Comparison of ENCODE assay signal across 9 cellular contexts in the genomic region with DNA sequence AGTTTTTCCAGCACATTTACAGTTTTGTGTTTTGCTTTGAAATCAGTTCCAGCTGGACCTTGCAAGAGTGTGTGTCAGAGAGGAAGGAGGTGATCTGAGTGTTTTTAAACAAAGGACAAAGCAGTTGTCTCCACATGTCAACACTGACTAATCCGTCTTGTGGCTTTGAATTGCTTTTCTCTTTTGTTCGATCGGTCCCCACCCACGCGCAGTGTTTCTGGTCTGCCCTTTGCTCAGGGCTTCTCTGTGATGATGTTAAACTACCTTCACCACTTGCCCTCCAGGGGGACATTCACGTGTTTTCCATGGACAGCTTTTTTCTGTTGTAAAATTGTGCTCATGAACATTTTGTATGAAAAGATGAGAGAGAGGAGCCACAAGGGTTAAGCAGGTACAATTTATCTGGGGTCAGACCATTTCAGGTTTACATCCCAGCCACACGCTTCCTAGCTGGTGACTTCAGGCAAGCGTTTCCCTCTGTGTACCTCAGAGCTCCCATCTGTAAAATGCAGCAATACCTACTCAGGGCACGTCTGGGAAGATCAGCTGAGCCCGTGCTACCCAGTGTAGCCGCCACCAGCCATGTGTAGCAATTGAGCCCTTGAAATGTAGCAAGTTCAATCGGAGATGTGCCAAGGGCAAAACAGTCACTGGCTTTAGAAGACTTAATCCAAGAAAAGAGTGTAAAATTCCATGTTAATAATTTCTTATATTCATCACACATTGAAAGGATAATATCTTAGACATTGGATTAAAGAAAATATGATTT. TPM values are rescaled to one million over a fixed set of nuclear protein-coding genes. Genes with fewer than 3 reads are reported as not detected.
DNase-seq lines count a peak whose midpoint lies in the region; ATAC-seq and TF ChIP-seq lines count a peak whose summit lies in the region.
"Had no signal": no experiment of that assay in that cellular context is flagged by ENCODE, and none has a peak within 500 bp of the region (broad histone marks: within the 10 kb centered on the region; RNA-seq: fewer than 3 reads in every experiment).

No MANE protein-coding gene starts in this region.

- in situ Hi-C loops in mammary epithelial cell (cut with MboI; ENCODE audit: low sequenced_read_pairs in 2 of 2): no loop called here

- intact Hi-C loops in mammary epithelial cell (cut with micrococcal nuclease): loop anchor here (1.0 kb wide), 2 partner anchors 17 to 28 kb away; no protein-coding TSS in a partner anchor
- intact Hi-C loops in Right ventricle myocardium superior (cut with DNase I): no loop called here

- no peaks in the 10 kb centered on the region for H3K9me3 ChIP-seq in mammary epithelial cell (replicated peaks; ENCODE audit: insufficient read depth, low read length)

- H2AFZ ChIP-seq in mammary epithelial cell (ENCODE audit: low read depth, low read length): peak overlapping the region; percentile 53

- no peak for ATAC-seq in GM19328 (IDR thresholded peaks at IDR 0.05; ENCODE audit: unreplicated experiment)
- ATAC-seq in HG03108 (IDR thresholded peaks at IDR 0.05; ENCODE audit: unreplicated experiment): no peak
- ATAC-seq in Right ventricle myocardium superior (ENCODE audit: poor library complexity): no peak

- H3K79me2 ChIP-seq in mammary epithelial cell (ENCODE audit: insufficient read depth, low read length): no peaks in the 10 kb centered on the region

- H3K4me3 ChIP-seq in mammary epithelial cell (replicated peaks in 1 of 3; ENCODE audit: insufficient read depth in 1 of 3, low read depth in 2 of 3, low read length in 3 of 3): no peak overlapping the region

- H3K9ac ChIP-seq in mammary epithelial cell (ENCODE audit: insufficient read depth, low read length): peak overlapping the region; percentile 51

- DNase-seq in AG08395 (ENCODE audit: low spot score): peak; percentile 30
- DNase-seq in HPDE6-E6E7 (ENCODE audit: extremely low spot score): peak; percentile 79
- DNase-seq in mammary epithelial cell: peak; percentile 96
- peak; percentile 97 for DNase-seq in myocyte (ENCODE audit: low read depth)
- no peak for DNase-seq in HK-2 (ENCODE audit: unreplicated experiment)
- DNase-seq in Right ventricle myocardium superior: no peak
- DNase-seq: SW 1271 had no signal

- CTCF ChIA-PET in mammary epithelial cell (lab: Charles Lee; ENCODE audit: low non-redundant PET): no interaction called here

- H3K27ac ChIP-seq in mammary epithelial cell (ENCODE audit: insufficient read depth, low read depth, low read length): peak overlapping the region; percentile 69

- H3K36me3 ChIP-seq in mammary epithelial cell (ENCODE audit: insufficient read depth, low read length): no peaks in the 10 kb centered on the region

- H3K27me3 ChIP-seq in mammary epithelial cell (ENCODE audit: insufficient read depth, low read length): no peaks in the 10 kb centered on the region

- no peaks in the 10 kb centered on the region for H4K20me1 ChIP-seq in mammary epithelial cell (ENCODE audit: insufficient read depth, low read length)

- BruUV-seq in mammary epithelial cell (replicated peaks; lab: Mats Ljungman, UMichigan): no TSS peak

- dilution Hi-C loops in mammary epithelial cell (cut with HindIII; ENCODE audit: low sequenced_read_pairs): no loop called here

- peaks cover 30% of the 10 kb centered on the region for H3K4me1 ChIP-seq in mammary epithelial cell (ENCODE audit: insufficient read depth, low read length)

- peak overlapping the region; percentile 56 for H3K4me2 ChIP-seq in mammary epithelial cell (ENCODE audit: insufficient read depth, low read depth, low read length)

- WGBS in mammary epithelial cell (ENCODE audit: low coverage, missing lambda C conversion rate): 20% methylated on average over 12 of the region's 12 CpGs

- peak; percentile 31 to 45 for TF ChIP-seq CTCF in mammary epithelial cell (conservative IDR thresholded peaks at IDR 0.05 in 1 of 2, IDR thresholded peaks at IDR 0.05 in 1 of 2; ENCODE audit: extremely low read depth in 1 of 2, insufficient read depth in 1 of 2, low read depth in 1 of 2, low read length in 2 of 2)

RNA-seq across cellular contexts. Expression of gene PLA2G4C, which starts 13.5 kb away (rescaled TPM):
- 1 to 10 TPM; 2.7 to 3.2 TPM for total RNA-seq in mammary epithelial cell
- polyA plus RNA-seq in mammary epithelial cell: 0.28 TPM
- polyA minus RNA-seq in mammary epithelial cell: not detected
- 109 and 161 TPM in 2 replicates for total RNA-seq in myocyte
- polyA plus RNA-seq in myocyte (2012): 27.0 TPM
- 38.6 TPM for total RNA-seq in Right ventricle myocardium superior

RNA-seq across cellular contexts. Expression of gene LIG1, which starts 46.1 kb away (rescaled TPM):
- total RNA-seq in mammary epithelial cell: 10 to 100 TPM; 14.0 to 55.7 TPM
- 46.2 TPM for polyA plus RNA-seq in mammary epithelial cell
- 32.1 TPM for polyA minus RNA-seq in mammary epithelial cell
- 8.4 and 8.9 TPM in 2 replicates for total RNA-seq in myocyte
- 10.5 TPM for polyA plus RNA-seq in myocyte (2012)
- 2.4 TPM for total RNA-seq in Right ventricle myocardium superior

RNA-seq across cellular contexts. Expression of gene ZSWIM9, which starts 46.4 kb away (rescaled TPM):
- total RNA-seq in mammary epithelial cell (1 to 10 TPM; 1.8 to 6.4 TPM), myocyte (1.3 and 2.1 TPM in 2 replicates), Right ventricle myocardium superior (6.9 TPM)
- polyA plus RNA-seq in mammary epithelial cell: 0.36 TPM
- 0.21 TPM for polyA minus RNA-seq in mammary epithelial cell
- polyA plus RNA-seq in myocyte (2012): 6.8 TPM

Comparison
In these comparisons a context has a peak if more than half of its experiments do, and no peak if none do; other contexts are left out.
1. DNase-seq: peak in AG08395 (single experiment), HPDE6-E6E7 (single experiment), mammary epithelial cell (single experiment) and myocyte (single experiment); none in HK-2 (single experiment) and Right ventricle myocardium superior (single experiment).